ENCODE assay signal across 15 cellular contexts in the genomic region with DNA sequence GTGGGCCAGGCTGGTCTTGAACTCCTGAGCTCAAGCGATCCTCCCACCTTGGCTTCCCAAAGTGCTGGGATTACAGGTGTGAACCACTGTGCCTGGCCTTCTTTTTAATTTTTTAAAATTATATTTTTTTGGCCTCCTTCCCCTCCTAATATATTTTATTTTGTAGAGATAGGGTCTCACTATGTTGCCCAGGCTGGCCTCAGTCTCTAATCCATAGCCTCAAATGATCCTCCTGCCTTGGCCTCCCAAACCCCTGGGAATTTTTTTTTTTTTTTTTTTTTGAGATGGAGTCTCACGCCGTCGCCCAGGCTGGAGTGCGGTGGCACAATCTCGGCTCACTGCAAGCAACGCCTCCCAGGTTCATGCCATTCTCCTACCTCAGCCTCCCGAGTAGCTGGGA. TPM values are rescaled to one million over a fixed set of nuclear protein-coding genes. Genes with fewer than 3 reads are reported as not detected.
"Had no signal": no experiment of that assay in that cellular context is flagged by ENCODE, and none has a peak within 500 bp of the region (broad histone marks: within the 10 kb centered on the region; RNA-seq: fewer than 3 reads in every experiment).

No MANE protein-coding gene starts in this region.

RNA-seq across cellular contexts. Expression of a gene that starts 5.5 kb away (rescaled TPM):
- total RNA-seq: stomach, subcutaneous adipose tissue, suprapubic skin, temporal lobe, thoracic aorta, thyroid gland, tibial nerve, transverse colon, upper lobe of left lung, upper lobe of right lung, ureter, urinary bladder, uterus, vagina had no signal
- polyA plus RNA-seq: stomach, urinary bladder had no signal

RNA-seq across cellular contexts. Expression of a gene that starts 11.9 kb away (rescaled TPM):
- total RNA-seq: stomach, subcutaneous adipose tissue, suprapubic skin, temporal lobe, thoracic aorta, thyroid gland, tibial nerve, transverse colon, upper lobe of left lung, upper lobe of right lung, ureter, urinary bladder, uterus, vagina had no signal
- polyA plus RNA-seq: stomach, thymus, urinary bladder had no signal

RNA-seq across cellular contexts. Expression of a gene that starts 42.8 kb away (rescaled TPM):
- total RNA-seq: stomach, subcutaneous adipose tissue, suprapubic skin, temporal lobe, thoracic aorta, thyroid gland, tibial nerve, transverse colon, upper lobe of left lung, upper lobe of right lung, ureter, urinary bladder, uterus, vagina had no signal
- polyA plus RNA-seq: stomach, thymus, urinary bladder had no signal
